In genomic region chr7:8442814-8443304, GRCh38 we compare ENCODE assay signal across 9 cellular contexts. TPM values are rescaled to one million over a fixed set of nuclear protein-coding genes. Genes with fewer than 3 reads are reported as not detected.
DNase-seq lines count a peak whose midpoint lies in the region; ATAC-seq and TF ChIP-seq lines count a peak whose summit lies in the region.
"Had no signal": no experiment of that assay in that cellular context is flagged by ENCODE, and none has a peak within 500 bp of the region (broad histone marks: within the 10 kb centered on the region; RNA-seq: fewer than 3 reads in every experiment).

No MANE protein-coding gene starts in this region.

- H3K4me1 Mint-ChIP-seq in stimulated activated naive B cell treated with anti-CD40 and anti-IgM and Interleukin-4, amounts not matched to agents 10 μg/mL and 1 μg/mL and 100 μg/mL, for 72 hours: peaks cover 8 to 17% of the 10 kb centered on the region in 2 donors

- peaks cover 5 to 7% of the 10 kb centered on the region in 2 donors for H3K36me3 Mint-ChIP-seq in stimulated activated naive B cell treated with anti-CD40 and anti-IgM and Interleukin-4, amounts not matched to agents 10 μg/mL and 1 μg/mL and 100 μg/mL, for 72 hours

- no peaks in the 10 kb centered on the region for H3K9me2 ChIP-seq in PC-9 (ENCODE audit: insufficient read depth)

- H3F3A ChIP-seq in PC-9 (ENCODE audit: insufficient read depth, low read depth): no peaks in the 10 kb centered on the region

- H3K4me1 ChIP-seq in SJCRH30: 0 out of 2 replicates have a peak, but pooled peaks cover 2% of the 10 kb centered on the region
- H3K4me1 ChIP-seq in right lobe of liver: peaks cover 0 to 15% (median 0%) of the 10 kb centered on the region in 4 donors
- H3K4me1 ChIP-seq in PC-9 (replicated peaks; ENCODE audit: insufficient read depth): no peaks in the 10 kb centered on the region

- DNase-seq in SJCRH30 (peak; percentile 15 to 21), brain microvascular endothelial cell (peak; percentile 5), right lobe of liver (peak; percentile 54 to 67 (median 63)), DMS79 (lab: John Stamatoyannopoulos, UW) (no peak), NCI-H526 treated with DMSO at 0.1 percent for 48 hours (lab: John Stamatoyannopoulos, UW) (no peak), PC-9 (no peak)
- no peak for DNase-seq in stimulated activated naive B cell treated with anti-CD40 and anti-IgM and Interleukin-4, amounts not matched to agents 10 μg/mL and 1 μg/mL and 100 μg/mL, for 72 hours

- H3K27ac ChIP-seq in SJCRH30 (no peak overlapping the region), brain microvascular endothelial cell (no peak overlapping the region), right lobe of liver (no peak overlapping the region), PC-9 (no peak overlapping the region)
- H3K27ac ChIP-seq: neutrophil had no signal

- CTCF ChIA-PET in PC-9 (lab: Charles Lee): no interaction called here

- POLR2A ChIA-PET in PC-9 (lab: Charles Lee; ENCODE audit: unreplicated experiment): no interaction called here

- H3K9me3 ChIP-seq in SJCRH30 (replicated peaks) (no peaks in the 10 kb centered on the region), right lobe of liver (no peaks in the 10 kb centered on the region), PC-9 (ENCODE audit: insufficient read depth, low read depth) (no peaks in the 10 kb centered on the region)
- H3K9me3 ChIP-seq: neutrophil had no signal

- H3K36me3 ChIP-seq in SJCRH30 (no peaks in the 10 kb centered on the region), brain microvascular endothelial cell (replicated peaks) (no peaks in the 10 kb centered on the region), right lobe of liver (no peaks in the 10 kb centered on the region), PC-9 (ENCODE audit: low read depth) (no peaks in the 10 kb centered on the region)
- H3K36me3 ChIP-seq: neutrophil had no signal

- H4K20me1 ChIP-seq in PC-9 (ENCODE audit: insufficient read depth): no peaks in the 10 kb centered on the region

- H3K9me3 Mint-ChIP-seq in stimulated activated naive B cell treated with anti-CD40 and anti-IgM and Interleukin-4, amounts not matched to agents 10 μg/mL and 1 μg/mL and 100 μg/mL, for 72 hours: peaks cover 3 to 5% of the 10 kb centered on the region in 2 donors

- H3K4me3 ChIP-seq in SJCRH30 (no peak overlapping the region), brain microvascular endothelial cell (ENCODE audit: low read depth, low read length) (peak overlapping the region; percentile 12), right lobe of liver (no peak overlapping the region), PC-9 (no peak overlapping the region)

- intact Hi-C loops in right lobe of liver (cut with DNase I): no loop called here
- intact Hi-C loops in PC-9 (cut with micrococcal nuclease; ENCODE audit: unreplicated experiment): no loop called here

- H3K27ac Mint-ChIP-seq in stimulated activated naive B cell treated with anti-CD40 and anti-IgM and Interleukin-4, amounts not matched to agents 10 μg/mL and 1 μg/mL and 100 μg/mL, for 72 hours: peak overlapping the region; percentile 76

- in situ Hi-C loops in brain microvascular endothelial cell (cut with HindIII; ENCODE audit: low pct_ligation_motif_present, low sequenced_read_pairs): no loop called here

- peaks cover 68 to 76% of the 10 kb centered on the region in 2 donors for H3K27me3 Mint-ChIP-seq in stimulated activated naive B cell treated with anti-CD40 and anti-IgM and Interleukin-4, amounts not matched to agents 10 μg/mL and 1 μg/mL and 100 μg/mL, for 72 hours

- no TSS peak for BruUV-seq in PC-9 (replicated peaks; lab: Mats Ljungman, UMichigan)

- WGBS in right lobe of liver (ENCODE audit: insufficient coverage, low coverage, low lambda C conversion rate, missing lambda C conversion rate): 1% methylated on average over 6 of the region's 40 CpGs

- no peak overlapping the region for H3K4me2 ChIP-seq in PC-9

- no peak for TF ChIP-seq POLR2A in right lobe of liver (IDR thresholded peaks at IDR 0.05)

- H2AFZ ChIP-seq in PC-9: no peak overlapping the region

- TF ChIP-seq CTCF in brain microvascular endothelial cell (IDR thresholded peaks at IDR 0.05; ENCODE audit: low read depth, low read length, missing control alignments) (no peak), right lobe of liver (IDR thresholded peaks at IDR 0.05) (no peak), PC-9 (conservative IDR thresholded peaks at IDR 0.05) (no peak)

- H3K4me3 Mint-ChIP-seq in stimulated activated naive B cell treated with anti-CD40 and anti-IgM and Interleukin-4, amounts not matched to agents 10 μg/mL and 1 μg/mL and 100 μg/mL, for 72 hours: peak overlapping the region; percentile 17 to 35

- ATAC-seq in GM21717 (IDR thresholded peaks at IDR 0.05; ENCODE audit: unreplicated experiment): peak; percentile 52
- ATAC-seq in right lobe of liver: peak; percentile 82 to 98 (median 88)
- peak; percentile 51 to 62 for ATAC-seq in stimulated activated naive B cell treated with anti-CD40 and anti-IgM and Interleukin-4, amounts not matched to agents 10 μg/mL and 1 μg/mL and 100 μg/mL, for 72 hours (replicated peaks)

- H3K27me3 ChIP-seq in SJCRH30 (no peaks in the 10 kb centered on the region), brain microvascular endothelial cell (replicated peaks) (peaks cover 17% of the 10 kb centered on the region), right lobe of liver (peaks cover 5 to 26% of the 10 kb centered on the region in 2 donors), PC-9 (ENCODE audit: insufficient read depth, low read depth) (peaks cover 18% of the 10 kb centered on the region; the same call in 1 of the 2 replicates)

- H3K79me2 ChIP-seq in PC-9 (ENCODE audit: low read depth): no peaks in the 10 kb centered on the region

RNA-seq across cellular contexts. Expression of gene NXPH1, which starts 9.4 kb away (rescaled TPM):
- total RNA-seq in SJCRH30 (2014; rRNA removed; shearing (Covaris generic)): not detected in 2 replicates
- total RNA-seq in right lobe of liver: not detected
- total RNA-seq in PC-9 (2021): not detected in 2 replicates

Comparison
In these comparisons a context has a peak if more than half of its experiments do, and no peak if none do; other contexts are left out.
1. DNase-seq: peak in SJCRH30 (2 of 2), brain microvascular endothelial cell (single experiment) and right lobe of liver (3 of 3); none in stimulated activated naive B cell treated with anti-CD40 and anti-IgM and Interleukin-4, amounts not matched to agents 10 μg/mL and 1 μg/mL and 100 μg/mL, for 72 hours (single experiment), DMS79 (single experiment), NCI-H526 treated with DMSO at 0.1 percent for 48 hours (single experiment) and PC-9 (0 of 2).
2. Peak in every context shown above with its lines, with median percentiles within 50 percentile points of each other: ATAC-seq.